In the genomic region with DNA sequence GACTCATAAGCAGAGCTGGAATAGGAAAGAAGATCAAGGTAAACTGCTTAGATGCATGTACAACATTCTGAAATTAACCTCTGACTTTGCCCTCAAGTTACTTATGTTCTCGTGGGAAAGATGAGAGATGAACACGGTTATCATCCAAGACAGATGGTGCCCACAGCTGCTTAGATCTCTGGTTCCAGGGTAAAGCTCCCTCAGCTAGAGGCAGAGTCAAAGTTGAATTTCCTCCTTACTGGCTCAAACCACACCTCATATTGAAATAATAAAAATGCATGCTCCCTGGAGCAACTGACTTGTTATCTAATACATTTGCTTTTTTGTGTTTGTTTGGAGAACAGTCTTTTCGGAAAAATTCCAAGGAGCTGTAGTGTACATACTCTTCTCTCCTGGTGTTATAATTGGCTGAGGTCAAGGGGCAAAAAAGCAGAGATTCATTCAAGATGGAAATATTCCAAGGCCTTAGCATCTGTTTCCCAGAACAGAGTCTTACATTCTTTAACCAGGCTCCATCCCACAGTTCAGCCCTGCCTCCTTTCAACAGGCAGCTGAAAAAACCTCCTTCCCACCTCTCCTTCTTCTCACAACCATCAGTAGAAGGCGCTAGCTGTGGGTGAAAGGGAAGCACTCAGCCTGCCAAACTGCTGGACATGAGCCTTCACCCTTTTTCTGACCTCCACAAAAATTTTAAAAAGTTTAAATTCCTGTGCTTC, we compare ENCODE assay signal across 9 cellular contexts. TPM values are rescaled to one million over a fixed set of nuclear protein-coding genes. Genes with fewer than 3 reads are reported as not detected.
A peak's percentile ranks its signal among the peaks of the same experiment; 100 is the strongest.
DNase-seq lines count a peak whose midpoint lies in the region; ATAC-seq, FAIRE-seq and TF ChIP-seq lines count a peak whose summit lies in the region.
"Had no signal": no experiment of that assay in that cellular context is flagged by ENCODE, and none has a peak within 500 bp of the region (broad histone marks: within the 10 kb centered on the region; RNA-seq: fewer than 3 reads in every experiment).

No MANE protein-coding gene starts in this region.

- no peak overlapping the region for H3K4me3 ChIP-seq in AG10803 (ENCODE audit: low read length)
- no peak overlapping the region for H3K4me3 ChIP-seq in gastroesophageal sphincter
- H3K4me3 ChIP-seq in pancreas: no peak overlapping the region

- no peak overlapping the region for H3K27ac Mint-ChIP-seq in stimulated activated naive CD8-positive, alpha-beta T cell treated with anti-CD3 and anti-CD28 coated beads, Interleukin-15, amount 100 ng/mL, for 72 hours

- no peaks in the 10 kb centered on the region for H3K9me3 Mint-ChIP-seq in stimulated activated naive CD8-positive, alpha-beta T cell treated with anti-CD3 and anti-CD28 coated beads, Interleukin-15, amount 100 ng/mL, for 72 hours

- WGBS in gastroesophageal sphincter (ENCODE audit: low coverage in 1 of 2), 2 donors: 10 to 37% methylated on average over 2 to 4 of the region's 4 CpGs
- WGBS in pancreas, 2 donors: 55 to 65% methylated on average over 4 of the region's 4 CpGs

- intact Hi-C loops in pancreas (cut with DNase I): no loop called here

- H3K4me1 Mint-ChIP-seq in stimulated activated naive CD8-positive, alpha-beta T cell treated with anti-CD3 and anti-CD28 coated beads, Interleukin-15, amount 100 ng/mL, for 72 hours: no peaks in the 10 kb centered on the region

- H3K27me3 Mint-ChIP-seq in stimulated activated naive CD8-positive, alpha-beta T cell treated with anti-CD3 and anti-CD28 coated beads, Interleukin-15, amount 100 ng/mL, for 72 hours: peaks cover 29% of the 10 kb centered on the region

- peak; percentile 58 for TF ChIP-seq CTCF in AG10803 (conservative IDR thresholded peaks at IDR 0.05; ENCODE audit: low read length)
- TF ChIP-seq CTCF in gastroesophageal sphincter (IDR thresholded peaks at IDR 0.05): peak in 1 of 4 experiments; percentile 24
- no peak for TF ChIP-seq CTCF in pancreas (IDR thresholded peaks at IDR 0.05)

- H3K4me3 Mint-ChIP-seq in stimulated activated naive CD8-positive, alpha-beta T cell treated with anti-CD3 and anti-CD28 coated beads, Interleukin-15, amount 100 ng/mL, for 72 hours: no peak overlapping the region

- TF ChIP-seq EP300 in gastroesophageal sphincter (IDR thresholded peaks at IDR 0.05): no peak

- no peak for TF ChIP-seq POLR2A in gastroesophageal sphincter (IDR thresholded peaks at IDR 0.05)

- H3K4me1 ChIP-seq in gastroesophageal sphincter: peaks cover 14 to 56% (median 26%) of the 10 kb centered on the region in 3 donors
- peaks cover 0 to 3% (median 0%) of the 10 kb centered on the region in 3 donors for H3K4me1 ChIP-seq in pancreas

- ATAC-seq in gastroesophageal sphincter: peak; percentile 83
- ATAC-seq in pancreas: peak; percentile 31 to 75 (median 62)
- ATAC-seq in stimulated activated naive CD8-positive, alpha-beta T cell treated with anti-CD3 and anti-CD28 coated beads, Interleukin-15, amount 100 ng/mL, for 72 hours: no peak

- H3K9me3 ChIP-seq in gastroesophageal sphincter (no peaks in the 10 kb centered on the region), pancreas (no peaks in the 10 kb centered on the region)

- H3K36me3 ChIP-seq in gastroesophageal sphincter: no peaks in the 10 kb centered on the region
- H3K36me3 ChIP-seq in pancreas: no peaks in the 10 kb centered on the region

- FAIRE-seq in pancreas (lab: Jason Lieb, UNC): no peak

- in situ Hi-C loops in SK-MEL-5 (cut with HindIII; ENCODE audit: low pct_unique_long_range_greater_than_20kb, low sequenced_read_pairs): no loop called here

- DNase-seq in AG10803 (ENCODE audit: low read depth) (peak; percentile 97), SK-MEL-5 (ENCODE audit: low read depth, low spot score) (peak; percentile 17), pancreas (no peak), hippocampal formation (lab: John Stamatoyannopoulos, UW) (no peak), C1 segment of cervical spinal cord (lab: John Stamatoyannopoulos, UW) (no peak), activated gamma-delta T cell (lab: John Stamatoyannopoulos, UW) (no peak)
- DNase-seq in stimulated activated naive CD8-positive, alpha-beta T cell treated with anti-CD3 and anti-CD28 coated beads, Interleukin-15, amount 100 ng/mL, for 72 hours: no peak

- H3K27me3 ChIP-seq in gastroesophageal sphincter: no peaks in the 10 kb centered on the region
- no peaks in the 10 kb centered on the region for H3K27me3 ChIP-seq in pancreas

- H3K27ac ChIP-seq in gastroesophageal sphincter (peak overlapping the region; percentile 78 to 95 (median 82)), pancreas (peak overlapping the region in 2 of 4 donors; percentile 35 to 63)
- H3K27ac ChIP-seq: VCaP had no signal

RNA-seq across cellular contexts. Expression of a gene that starts 43.6 kb away (rescaled TPM):
- not detected in 2 replicates for total RNA-seq in SK-MEL-5 (2014; rRNA removed; shearing (Covaris generic))
- not detected in 2 replicates for polyA plus RNA-seq in SK-MEL-5 (2015; cell fraction: cytosol; rRNA removed)
- polyA plus RNA-seq in SK-MEL-5 (2015; cell fraction: nucleus; rRNA removed): not detected in 2 replicates
- 10 to 100 TPM; 33.9 to 74.1 (median 35.9) TPM for total RNA-seq in gastroesophageal sphincter
- 1 to 10 TPM; 2.3 to 9.6 (median 5.0) TPM for total RNA-seq in pancreas
- 1 to 10 TPM; 5.7 to 7.6 TPM for polyA plus RNA-seq in pancreas

RNA-seq across cellular contexts. Expression of a gene that starts 50.8 kb away (rescaled TPM):
- 0.11 and 0.21 TPM in 2 replicates for total RNA-seq in SK-MEL-5 (2014; rRNA removed; shearing (Covaris generic))
- polyA plus RNA-seq in SK-MEL-5 (2015; cell fraction: cytosol; rRNA removed): 0.77 and 0.79 TPM in 2 replicates
- 0.73 TPM in 1 of 2 replicates, not detected in the other for polyA plus RNA-seq in SK-MEL-5 (2015; cell fraction: nucleus; rRNA removed)
- total RNA-seq in gastroesophageal sphincter (1 to 10 TPM; 2.3 to 5.5 (median 4.3) TPM), pancreas (1 to 10 TPM in 3 of 6 donors, under 1 TPM in 3; 0.28 to 1.8 (median 1.0) TPM)
- polyA plus RNA-seq in pancreas: 1 to 10 TPM; 2.3 to 4.7 TPM

Comparison
In these comparisons a context has a peak if more than half of its experiments do, and no peak if none do; other contexts are left out.
1. DNase-seq: peak in AG10803 (single experiment) and SK-MEL-5 (single experiment); none in pancreas (0 of 6), hippocampal formation (0 of 2), stimulated activated naive CD8-positive, alpha-beta T cell treated with anti-CD3 and anti-CD28 coated beads, Interleukin-15, amount 100 ng/mL, for 72 hours (0 of 2), C1 segment of cervical spinal cord (0 of 14) and activated gamma-delta T cell (single experiment).